ENCODE assay signal across 17 cellular contexts in the genomic region with DNA sequence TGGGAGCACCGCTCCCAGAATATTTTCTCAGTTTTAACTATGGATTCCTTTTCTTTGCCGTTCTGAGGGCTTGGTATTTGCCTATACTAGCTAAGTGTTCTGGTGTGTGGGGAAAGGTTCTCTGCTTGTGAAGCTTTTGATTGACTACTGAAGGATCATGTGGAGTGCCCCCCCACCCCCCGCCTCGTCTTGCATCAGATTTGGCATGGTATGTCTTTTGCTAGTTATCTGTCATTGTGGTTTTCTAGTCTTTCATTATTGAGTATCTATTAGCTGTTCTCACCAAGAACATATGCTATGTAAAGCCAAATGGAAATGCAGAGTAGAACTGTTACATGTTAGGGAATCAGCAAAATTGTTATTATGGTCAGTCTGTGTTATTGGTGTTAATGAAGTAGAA. TPM values are rescaled to one million over a fixed set of nuclear protein-coding genes. Genes with fewer than 3 reads are reported as not detected.
A peak's percentile ranks its signal among the peaks of the same experiment; 100 is the strongest.
DNase-seq lines count a peak whose midpoint lies in the region; ATAC-seq and TF ChIP-seq lines count a peak whose summit lies in the region.
"Had no signal": no experiment of that assay in that cellular context is flagged by ENCODE, and none has a peak within 500 bp of the region (broad histone marks: within the 10 kb centered on the region; RNA-seq: fewer than 3 reads in every experiment).

No MANE protein-coding gene starts in this region.

- H3K4me3 ChIP-seq in body of pancreas: no peak overlapping the region
- H3K4me3 ChIP-seq: adrenal gland, colonic mucosa, upper lobe of right lung had no signal

- no peaks in the 10 kb centered on the region for H3K9me3 Mint-ChIP-seq in nephron progenitor cell
- H3K9me3 Mint-ChIP-seq: T-helper 1 cell treated with Interleukin-12 subunit alpha and Interleukin-12 subunit beta and Interleukin-4 antibody, amounts not matched to agents 30 μg/mL and 1 μg/mL, for 36 hours had no signal

- H3K27me3 Mint-ChIP-seq in nephron progenitor cell (ENCODE audit: low read depth, poor library complexity): no peaks in the 10 kb centered on the region
- H3K27me3 Mint-ChIP-seq: progenitor cell of endocrine pancreas had no signal

- no peaks in the 10 kb centered on the region for H3K9me3 ChIP-seq in body of pancreas
- H3K9me3 ChIP-seq: adrenal gland, colonic mucosa, upper lobe of right lung had no signal

- no peaks in the 10 kb centered on the region for H3K36me3 ChIP-seq in body of pancreas (replicated peaks in 1 of 2; ENCODE audit: insufficient read depth in 1 of 2, low read depth in 2 of 2)

- H3K4me1 Mint-ChIP-seq in nephron progenitor cell: peaks cover 19% of the 10 kb centered on the region

- no peak for TF ChIP-seq POLR2A in body of pancreas (IDR thresholded peaks at IDR 0.05)

- no peak overlapping the region for H3K4me3 Mint-ChIP-seq in nephron progenitor cell
- H3K4me3 Mint-ChIP-seq: T-helper 1 cell treated with Interleukin-12 subunit alpha and Interleukin-12 subunit beta and Interleukin-4 antibody, amounts not matched to agents 30 μg/mL and 1 μg/mL, for 36 hours had no signal

- DNase-seq in NCI-H2029 treated with DMSO at 0.1 percent for 48 hours (lab: John Stamatoyannopoulos, UW) (peak; percentile 81), NCI-H2029 (lab: John Stamatoyannopoulos, UW) (no peak), GM19238 (ENCODE audit: insufficient read length, low spot score) (peak; percentile 16), nephron progenitor cell (no peak), HuH-7.5 (ENCODE audit: low spot score) (no peak), body of pancreas (no peak), posterior vena cava (ENCODE audit: low spot score) (no peak)
- DNase-seq: adrenal gland, C1 segment of cervical spinal cord, colonic mucosa, NCI-H774, upper lobe of right lung had no signal

- peak overlapping the region; percentile 32 for H3K27ac ChIP-seq in angular gyrus (ENCODE audit: low read depth, low read length)
- H3K27ac ChIP-seq in body of pancreas: no peak overlapping the region
- H3K27ac ChIP-seq: 22Rv1, adrenal gland, colonic mucosa, upper lobe of right lung had no signal

- 67 to 81% methylated on average over 4 of the region's 4 CpGs for WGBS in body of pancreas, 2 donors

- ATAC-seq in body of pancreas: no peak
- ATAC-seq: esophagus mucosa, upper lobe of right lung had no signal

- peak overlapping the region; percentile 67 for H3K27ac Mint-ChIP-seq in nephron progenitor cell
- H3K27ac Mint-ChIP-seq: T-helper 1 cell treated with Interleukin-12 subunit alpha and Interleukin-12 subunit beta and Interleukin-4 antibody, amounts not matched to agents 30 μg/mL and 1 μg/mL, for 36 hours had no signal

- H3K27me3 ChIP-seq in body of pancreas: no peaks in the 10 kb centered on the region
- H3K27me3 ChIP-seq: adrenal gland, colonic mucosa, upper lobe of right lung had no signal

- TF ChIP-seq CTCF in nephron progenitor cell (IDR thresholded peaks at IDR 0.05) (no peak), body of pancreas (IDR thresholded peaks at IDR 0.05) (no peak)

- H3K36me3 Mint-ChIP-seq in nephron progenitor cell (ENCODE audit: low read depth): peaks cover 27% of the 10 kb centered on the region

- intact Hi-C loops in body of pancreas (cut with DNase I): no loop called here
- intact Hi-C loops in posterior vena cava (cut with DNase I): no loop called here

- H3K4me1 ChIP-seq in body of pancreas: peaks cover 2% of the 10 kb centered on the region
- H3K4me1 ChIP-seq: colonic mucosa had no signal

RNA-seq across cellular contexts. Expression of gene MACF1, which starts 58.3 kb away (rescaled TPM):
- total RNA-seq in body of pancreas (100 to 1,000 TPM; 144 to 190 TPM), posterior vena cava (100 to 1,000 TPM; 596 to 609 TPM)

Comparison
In these comparisons a context has a peak if more than half of its experiments do, and no peak if none do; other contexts are left out.
1. DNase-seq: peak in NCI-H2029 treated with DMSO at 0.1 percent for 48 hours (single experiment) and GM19238 (single experiment); none in NCI-H2029 (single experiment), nephron progenitor cell (single experiment), HuH-7.5 (single experiment), body of pancreas (0 of 4) and posterior vena cava (single experiment).